ENCODE assay signal across 15 cellular contexts in genomic region chr1:64183985-64184440, GRCh38. TPM values are rescaled to one million over a fixed set of nuclear protein-coding genes. Genes with fewer than 3 reads are reported as not detected.
DNase-seq lines count a peak whose midpoint lies in the region; ATAC-seq and TF ChIP-seq lines count a peak whose summit lies in the region.
"Had no signal": no experiment of that assay in that cellular context is flagged by ENCODE, and none has a peak within 500 bp of the region (broad histone marks: within the 10 kb centered on the region; RNA-seq: fewer than 3 reads in every experiment).

No MANE protein-coding gene starts in this region.

- no peak for TF ChIP-seq CTCF in MCF 10A (IDR thresholded peaks at IDR 0.05; ENCODE audit: unreplicated experiment)
- no peak for TF ChIP-seq CTCF in breast epithelium (IDR thresholded peaks at IDR 0.05)
- no peak for TF ChIP-seq CTCF in fibroblast of the aortic adventitia (IDR thresholded peaks at IDR 0.05; ENCODE audit: insufficient read depth, low read length)
- no peak for TF ChIP-seq CTCF in upper lobe of right lung (IDR thresholded peaks at IDR 0.05)

- H3K9me3 ChIP-seq in breast epithelium (no peaks in the 10 kb centered on the region), SJCRH30 (replicated peaks) (no peaks in the 10 kb centered on the region), upper lobe of right lung (no peaks in the 10 kb centered on the region)
- H3K9me3 ChIP-seq: body of pancreas, spleen had no signal

- H3K4me1 Mint-ChIP-seq in MCF 10A (ENCODE audit: insufficient read depth, unreplicated experiment) (no peaks in the 10 kb centered on the region), T-cell (peaks cover 6 to 8% (median 8%) of the 10 kb centered on the region in 3 donors)

- H3K9me3 Mint-ChIP-seq in MCF 10A (ENCODE audit: unreplicated experiment) (no peaks in the 10 kb centered on the region), T-cell (no peaks in the 10 kb centered on the region)
- H3K9me3 Mint-ChIP-seq: activated T-helper 1 cell treated with anti-CD3 and anti-CD28 coated beads, Interleukin-12 subunit alpha, Interleukin-12 subunit beta, Interleukin-2, Interleukin-4 antibody, amounts not matched to agents 30 ng/mL and 10 ng/mL and 1 ng/mL, durations not matched to agents 14 hours and 24 hours and 36 hours had no signal

- no peak for TF ChIP-seq POLR2A in breast epithelium (IDR thresholded peaks at IDR 0.05)

- POLR2A ChIA-PET in MCF 10A (lab: Yijun Ruan, JAX) = interaction anchor here (1.2 kb wide), 1 partner anchor 11 kb away, joined by 3 read pairs; no protein-coding TSS in a partner anchor
- POLR2A ChIA-PET in T-cell (lab: Charles Lee) = no interaction called here

- DNase-seq in MCF 10A (ENCODE audit: unreplicated experiment) = peak; percentile 80
- DNase-seq in breast epithelium (ENCODE audit: low spot score in 2 of 2) = no peak
- DNase-seq in SJCRH30 = peak; percentile 30 to 69
- DNase-seq in fibroblast of the aortic adventitia (ENCODE audit: low read depth) = peak; percentile 69
- DNase-seq in upper lobe of right lung = no peak
- DNase-seq in T-cell = no peak
- DNase-seq in DMS79 treated with DMSO at 0.1 percent for 48 hours (lab: John Stamatoyannopoulos, UW) = no peak
- no peak for DNase-seq in AG20443 (ENCODE audit: low spot score)
- DNase-seq: activated CD4-positive, alpha-beta T cell treated with anti-CD3 and anti-CD28 coated beads for 48 hours; body of pancreas; DMS79; spleen; SW 1271 had no signal

- H3K27ac Mint-ChIP-seq in MCF 10A (ENCODE audit: low read depth, unreplicated experiment) = no peak overlapping the region
- H3K27ac Mint-ChIP-seq in T-cell = peak overlapping the region in 1 of 2 donors; percentile 56
- H3K27ac Mint-ChIP-seq: activated T-helper 1 cell treated with anti-CD3 and anti-CD28 coated beads, Interleukin-12 subunit alpha, Interleukin-12 subunit beta, Interleukin-2, Interleukin-4 antibody, amounts not matched to agents 30 ng/mL and 10 ng/mL and 1 ng/mL, durations not matched to agents 14 hours and 24 hours and 36 hours had no signal

- H3K27me3 ChIP-seq in breast epithelium (no peaks in the 10 kb centered on the region), SJCRH30 (no peaks in the 10 kb centered on the region), upper lobe of right lung (no peaks in the 10 kb centered on the region)
- H3K27me3 ChIP-seq: body of pancreas, spleen had no signal

- H3K4me3 Mint-ChIP-seq in MCF 10A (ENCODE audit: unreplicated experiment) (no peak overlapping the region), T-cell (no peak overlapping the region)
- H3K4me3 Mint-ChIP-seq: activated T-helper 1 cell treated with anti-CD3 and anti-CD28 coated beads, Interleukin-12 subunit alpha, Interleukin-12 subunit beta, Interleukin-2, Interleukin-4 antibody, amounts not matched to agents 30 ng/mL and 10 ng/mL and 1 ng/mL, durations not matched to agents 14 hours and 24 hours and 36 hours had no signal

- ATAC-seq in upper lobe of right lung = peak; percentile 44
- no peak for ATAC-seq in T-cell (replicated peaks in 1 of 4)
- ATAC-seq: body of pancreas had no signal

- H3K36me3 Mint-ChIP-seq in MCF 10A (ENCODE audit: insufficient read depth, unreplicated experiment) (no peaks in the 10 kb centered on the region), T-cell (no peaks in the 10 kb centered on the region)

- intact Hi-C loops in MCF 10A (cut with micrococcal nuclease) (no loop called here), breast epithelium (cut with DNase I; ENCODE audit: low total_unique reads) (no loop called here), upper lobe of right lung (cut with DNase I) (no loop called here)

- H3K27ac ChIP-seq in breast epithelium = no peak overlapping the region
- H3K27ac ChIP-seq in SJCRH30 = peak overlapping the region; percentile 53
- H3K27ac ChIP-seq in upper lobe of right lung = no peak overlapping the region
- H3K27ac ChIP-seq: body of pancreas, spleen had no signal

- H3K36me3 ChIP-seq in breast epithelium (no peaks in the 10 kb centered on the region), SJCRH30 (no peaks in the 10 kb centered on the region), upper lobe of right lung (no peaks in the 10 kb centered on the region)
- H3K36me3 ChIP-seq: spleen had no signal

- BruUV-seq in MCF 10A (replicated peaks; lab: Mats Ljungman, UMichigan) = no TSS peak

- H3K4me1 ChIP-seq in breast epithelium = no peaks in the 10 kb centered on the region
- peaks cover 13% of the 10 kb centered on the region for H3K4me1 ChIP-seq in SJCRH30
- no peaks in the 10 kb centered on the region for H3K4me1 ChIP-seq in upper lobe of right lung

- H3K4me3 ChIP-seq in breast epithelium (no peak overlapping the region), SJCRH30 (peak overlapping the region; percentile 22), fibroblast of the aortic adventitia (ENCODE audit: low read depth, low read length) (no peak overlapping the region), upper lobe of right lung (no peak overlapping the region)
- H3K4me3 ChIP-seq: body of pancreas, spleen had no signal

- CTCF ChIA-PET in MCF 10A (lab: Yijun Ruan, JAX) = interaction anchor here (0.6 to 1.7 kb wide), 8 partner anchors 15 to 521 kb away, joined by 3 to 7 read pairs (median 4); no protein-coding TSS in a partner anchor
- CTCF ChIA-PET in T-cell (lab: Charles Lee) = no interaction called here

- H3K27me3 Mint-ChIP-seq in MCF 10A (ENCODE audit: insufficient read depth, unreplicated experiment) (no peaks in the 10 kb centered on the region), T-cell (peaks cover 1 to 5% of the 10 kb centered on the region in 2 donors)

RNA-seq across cellular contexts. Expression of gene UBE2U, which starts 19.4 kb away (rescaled TPM):
- total RNA-seq in MCF 10A (2022) (not detected in 2 replicates), breast epithelium (not detected), fibroblast of the aortic adventitia (ENCODE audit: low replicate concordance) (not detected in 2 replicates), upper lobe of right lung (not detected), T-cell (not detected)
- total RNA-seq in SJCRH30 (2014; rRNA removed; shearing (Covaris generic)) = not detected in 2 replicates
- total RNA-seq: activated T-helper 1 cell treated with anti-CD3 and anti-CD28 coated beads, Interleukin-12 subunit alpha, Interleukin-12 subunit beta, Interleukin-2, Interleukin-4 antibody, amounts not matched to agents 30 ng/mL and 10 ng/mL and 1 ng/mL, durations not matched to agents 14 hours and 24 hours and 36 hours; body of pancreas; spleen; ureter had no signal

Comparison
In these comparisons a context has a peak if more than half of its experiments do, and no peak if none do; other contexts are left out.
1. DNase-seq: peak in MCF 10A (single experiment), SJCRH30 (2 of 2) and fibroblast of the aortic adventitia (single experiment); none in breast epithelium (0 of 2), upper lobe of right lung (single experiment), T-cell (0 of 34), DMS79 treated with DMSO at 0.1 percent for 48 hours (single experiment) and AG20443 (single experiment).